In genomic region chr1:61950418-61950817, GRCh38 we compare ENCODE assay signal across 12 cellular contexts.
A peak's percentile ranks its signal among the peaks of the same experiment; 100 is the strongest.
DNase-seq lines count a peak whose midpoint lies in the region; ATAC-seq and TF ChIP-seq lines count a peak whose summit lies in the region.
"Had no signal": no experiment of that assay in that cellular context is flagged by ENCODE, and none has a peak within 500 bp of the region (broad histone marks: within the 10 kb centered on the region; RNA-seq: fewer than 3 reads in every experiment).

No MANE protein-coding gene starts in this region.

- H3K27ac Mint-ChIP-seq in nephron progenitor cell: no peak overlapping the region
- H3K27ac Mint-ChIP-seq: activated CD8-positive, alpha-beta memory T cell treated with anti-CD3 and anti-CD28 coated beads, Interleukin-2, amount 10 ng/mL, durations not matched to agents 7 days and 5 days; naive thymus-derived CD4-positive, alpha-beta T cell had no signal

- H3K9me3 Mint-ChIP-seq in nephron progenitor cell: peaks cover 10% of the 10 kb centered on the region

- H2AFZ ChIP-seq in MM.1S (ENCODE audit: low read length): no peak overlapping the region

- H3K79me2 ChIP-seq in MM.1S (ENCODE audit: low read length): no peaks in the 10 kb centered on the region

- H3K9ac ChIP-seq in MM.1S (ENCODE audit: low read length): no peak overlapping the region

- no peaks in the 10 kb centered on the region for H3K4me1 ChIP-seq in MM.1S (ENCODE audit: low read length)

- no peak overlapping the region for H3K4me2 ChIP-seq in MM.1S (ENCODE audit: low read depth, low read length)

- H3K36me3 ChIP-seq in MM.1S (replicated peaks; ENCODE audit: insufficient read depth, low read length): no peaks in the 10 kb centered on the region

- no peak for ATAC-seq in HG02588 (IDR thresholded peaks at IDR 0.05; ENCODE audit: unreplicated experiment)
- ATAC-seq in GM19023 (IDR thresholded peaks at IDR 0.05; ENCODE audit: unreplicated experiment): no peak
- ATAC-seq: activated CD8-positive, alpha-beta memory T cell treated with anti-CD3 and anti-CD28 coated beads, Interleukin-2, amount 10 ng/mL, durations not matched to agents 7 days and 5 days; naive thymus-derived CD4-positive, alpha-beta T cell had no signal

- no peak overlapping the region for H3K4me3 Mint-ChIP-seq in nephron progenitor cell
- H3K4me3 Mint-ChIP-seq: activated CD8-positive, alpha-beta memory T cell treated with anti-CD3 and anti-CD28 coated beads, Interleukin-2, amount 10 ng/mL, durations not matched to agents 7 days and 5 days; naive thymus-derived CD4-positive, alpha-beta T cell had no signal

- H3F3A ChIP-seq in MM.1S (ENCODE audit: insufficient read depth, low read length): no peaks in the 10 kb centered on the region

- H3K4me1 Mint-ChIP-seq in nephron progenitor cell: peaks cover 11% of the 10 kb centered on the region
- H3K4me1 Mint-ChIP-seq: activated CD8-positive, alpha-beta memory T cell treated with anti-CD3 and anti-CD28 coated beads, Interleukin-2, amount 10 ng/mL, durations not matched to agents 7 days and 5 days had no signal

- H3K27ac ChIP-seq in MM.1S (ENCODE audit: low read length): no peak overlapping the region

- H4K20me1 ChIP-seq in MM.1S (ENCODE audit: insufficient read depth, low read length): no peaks in the 10 kb centered on the region

- no peaks in the 10 kb centered on the region for H3K27me3 Mint-ChIP-seq in nephron progenitor cell (ENCODE audit: low read depth, poor library complexity)
- H3K27me3 Mint-ChIP-seq: activated CD8-positive, alpha-beta memory T cell treated with anti-CD3 and anti-CD28 coated beads, Interleukin-2, amount 10 ng/mL, durations not matched to agents 7 days and 5 days; naive thymus-derived CD4-positive, alpha-beta T cell had no signal

- no peaks in the 10 kb centered on the region for H3K27me3 ChIP-seq in MM.1S (replicated peaks; ENCODE audit: insufficient read depth, low read length)

- no peaks in the 10 kb centered on the region for H3K9me3 ChIP-seq in MM.1S (replicated peaks; ENCODE audit: insufficient read depth, low read length)

- TF ChIP-seq CTCF in MM.1S (IDR thresholded peaks at IDR 0.05; ENCODE audit: low read length): peak; percentile 28
- peak; percentile 49 for TF ChIP-seq CTCF in choroid plexus epithelial cell (conservative IDR thresholded peaks at IDR 0.05; ENCODE audit: low read depth, low read length)
- peak; percentile 32 for TF ChIP-seq CTCF in nephron progenitor cell (IDR thresholded peaks at IDR 0.05)

- no peaks in the 10 kb centered on the region for H3K36me3 Mint-ChIP-seq in nephron progenitor cell (ENCODE audit: low read depth)
- H3K36me3 Mint-ChIP-seq: activated CD8-positive, alpha-beta memory T cell treated with anti-CD3 and anti-CD28 coated beads, Interleukin-2, amount 10 ng/mL, durations not matched to agents 7 days and 5 days had no signal

- DNase-seq in DMS 273 (lab: John Stamatoyannopoulos, UW; ENCODE audit: unreplicated experiment) (peak; percentile 9), DMS 273 treated with DMSO at 0.1 percent for 48 hours (lab: John Stamatoyannopoulos, UW) (no peak), MM.1S (no peak), choroid plexus epithelial cell (ENCODE audit: low read depth) (peak; percentile 58), nephron progenitor cell (no peak)
- DNase-seq in activated CD8-positive, alpha-beta memory T cell treated with anti-CD3 and anti-CD28 coated beads, Interleukin-2, amount 50 U/mL, for 48 hours: no peak
- DNase-seq: activated CD8-positive, alpha-beta memory T cell treated with anti-CD3 and anti-CD28 coated beads, Interleukin-2, amount 10 ng/mL, durations not matched to agents 7 days and 5 days; effector CD8-positive, alpha-beta T cell; naive thymus-derived CD4-positive, alpha-beta T cell; NCI-H446 treated with DMSO at 0.1 percent for 48 hours had no signal

- H3K9me2 ChIP-seq in MM.1S (replicated peaks; ENCODE audit: insufficient read depth, low read length): no peaks in the 10 kb centered on the region

- no peak overlapping the region for H3K4me3 ChIP-seq in MM.1S (ENCODE audit: low read length)
- H3K4me3 ChIP-seq in choroid plexus epithelial cell (ENCODE audit: low read depth, low read length): no peak overlapping the region

Comparison
In these comparisons a context has a peak if more than half of its experiments do, and no peak if none do; other contexts are left out.
1. DNase-seq: peak in DMS 273 (single experiment) and choroid plexus epithelial cell (single experiment); none in DMS 273 treated with DMSO at 0.1 percent for 48 hours (single experiment), MM.1S (single experiment), nephron progenitor cell (single experiment) and activated CD8-positive, alpha-beta memory T cell treated with anti-CD3 and anti-CD28 coated beads, Interleukin-2, amount 50 U/mL, for 48 hours (single experiment).
2. Peak in every context shown above with its lines, with median percentiles within 50 percentile points of each other: CTCF ChIP-seq.